ENCODE assay signal across 28 cellular contexts in genomic region chr15:101139986-101140696, GRCh38.
DNase-seq lines count a peak whose midpoint lies in the region; ATAC-seq and TF ChIP-seq lines count a peak whose summit lies in the region.
"Had no signal": no experiment of that assay in that cellular context is flagged by ENCODE, and none has a peak within 500 bp of the region (broad histone marks: within the 10 kb centered on the region; RNA-seq: fewer than 3 reads in every experiment).

No MANE protein-coding gene starts in this region.

- H3K36me3 Mint-ChIP-seq in natural killer cell treated with Interleukin-12 subunit alpha and Interleukin-12 subunit beta and Interleukin-15 and Interleukin-18, amount 100 ng/mL, for 72 hours, result no peaks in the 10 kb centered on the region
- H3K36me3 Mint-ChIP-seq in natural killer cell (no peaks in the 10 kb centered on the region), memory B cell (no peaks in the 10 kb centered on the region)
- H3K36me3 Mint-ChIP-seq: activated naive CD4-positive, alpha-beta T cell treated with anti-CD3 and anti-CD28 coated beads, Interleukin-2, amount 50 U/mL, for 24 hours had no signal

- peaks cover 34 to 40% of the 10 kb centered on the region in 2 donors for H3K4me1 Mint-ChIP-seq in natural killer cell treated with Interleukin-12 subunit alpha and Interleukin-12 subunit beta and Interleukin-15 and Interleukin-18, amount 100 ng/mL, for 72 hours (ENCODE audit: low read depth in 2 of 2)
- peaks cover 35 to 36% of the 10 kb centered on the region in 2 donors for H3K4me1 Mint-ChIP-seq in natural killer cell
- peaks cover 46% of the 10 kb centered on the region for H3K4me1 Mint-ChIP-seq in memory B cell

- H3K27me3 Mint-ChIP-seq in natural killer cell treated with Interleukin-12 subunit alpha and Interleukin-12 subunit beta and Interleukin-15 and Interleukin-18, amount 100 ng/mL, for 72 hours, result no peaks in the 10 kb centered on the region
- H3K27me3 Mint-ChIP-seq in natural killer cell (ENCODE audit: low read depth in 2 of 2), result no peaks in the 10 kb centered on the region
- peaks cover 6% of the 10 kb centered on the region for H3K27me3 Mint-ChIP-seq in memory B cell
- H3K27me3 Mint-ChIP-seq: activated naive CD4-positive, alpha-beta T cell treated with anti-CD3 and anti-CD28 coated beads, Interleukin-2, amount 50 U/mL, for 24 hours; activated T-cell treated with anti-CD3 and anti-CD28 coated beads, Interleukin-2, amount 50 U/mL, for 24 hours; naive thymus-derived CD4-positive, alpha-beta T cell had no signal

- H3K4me3 ChIP-seq in RWPE2 (ENCODE audit: severe bottlenecking) (no peak overlapping the region), breast epithelium (no peak overlapping the region)
- H3K4me3 ChIP-seq: A549, body of pancreas, hepatocyte, MG63, psoas muscle had no signal

- no peaks in the 10 kb centered on the region for H3K36me3 ChIP-seq in RWPE2 (ENCODE audit: low read depth)
- H3K36me3 ChIP-seq in breast epithelium, result no peaks in the 10 kb centered on the region
- H3K36me3 ChIP-seq: MG63 had no signal

- DNase-seq in natural killer cell treated with Interleukin-12 subunit alpha and Interleukin-12 subunit beta and Interleukin-15 and Interleukin-18, amount 100 ng/mL, for 72 hours (ENCODE audit: low spot score), result peak; percentile 54
- no peak for DNase-seq in natural killer cell
- DNase-seq in RWPE2 (ENCODE audit: low spot score), result peak; percentile 74
- DNase-seq in memory B cell (ENCODE audit: low spot score in 2 of 2), result no peak
- no peak for DNase-seq in iPS-NIHi7 (ENCODE audit: extremely low spot score)
- DNase-seq in breast epithelium (ENCODE audit: low spot score in 2 of 2), result no peak
- DNase-seq in GM20000 (ENCODE audit: low spot score), result no peak
- DNase-seq: activated CD4-positive, CD25-positive, alpha-beta regulatory T cell; activated CD8-positive, alpha-beta T cell treated with anti-CD3 and anti-CD28 coated beads, Interleukin-2, amount 10 ng/mL, durations not matched to agents 7 days and 5 days; activated T-cell treated with anti-CD3 and anti-CD28 coated beads, Interleukin-2, amount 50 U/mL, for 24 hours; body of pancreas; cortex of kidney; DMS153; H7; mammary epithelial cell; MG63; naive thymus-derived CD4-positive, alpha-beta T cell; NCI-H187 treated with DMSO at 0.1 percent for 48 hours; NK-92 treated with Interleukin-12 subunit alpha and Interleukin-12 subunit beta, amount 100 ng/mL, for 24 hours; psoas muscle; SHP77 treated with DMSO at 0.1 percent for 48 hours; stimulated activated CD8-positive, alpha-beta memory T cell treated with anti-CD3 and anti-CD28 coated beads, Interleukin-4, amount 100 ng/mL, for 48 hours had no signal

- no peaks in the 10 kb centered on the region for H3K4me1 ChIP-seq in RWPE2 (ENCODE audit: insufficient read depth, poor library complexity, severe bottlenecking)
- no peaks in the 10 kb centered on the region for H3K4me1 ChIP-seq in breast epithelium
- H3K4me1 ChIP-seq: A549, body of pancreas, psoas muscle had no signal

- intact Hi-C loops in natural killer cell (cut with micrococcal nuclease) (loop anchor here (5.0 kb wide), 2 partner anchors 53 to 102 kb away; no protein-coding TSS in a partner anchor), breast epithelium (cut with DNase I; ENCODE audit: low total_unique reads) (no loop called here)

- no peaks in the 10 kb centered on the region for H3K9me3 Mint-ChIP-seq in natural killer cell treated with Interleukin-12 subunit alpha and Interleukin-12 subunit beta and Interleukin-15 and Interleukin-18, amount 100 ng/mL, for 72 hours
- H3K9me3 Mint-ChIP-seq in natural killer cell, result peaks cover 0 to 3% of the 10 kb centered on the region in 2 donors
- H3K9me3 Mint-ChIP-seq in memory B cell, result peaks cover 5% of the 10 kb centered on the region
- H3K9me3 Mint-ChIP-seq: activated naive CD4-positive, alpha-beta T cell treated with anti-CD3 and anti-CD28 coated beads, Interleukin-2, amount 50 U/mL, for 24 hours; activated T-cell treated with anti-CD3 and anti-CD28 coated beads, Interleukin-2, amount 50 U/mL, for 24 hours; T-helper 2 cell treated with Interferon-gamma antibody and Interleukin-4, amounts not matched to agents 5 μg/mL and 100 μg/mL, for 36 hours had no signal

- H3K9me3 ChIP-seq in RWPE2 (ENCODE audit: severe bottlenecking) (no peaks in the 10 kb centered on the region), breast epithelium (no peaks in the 10 kb centered on the region)
- H3K9me3 ChIP-seq: A549, body of pancreas, psoas muscle had no signal

- H3K27me3 ChIP-seq in RWPE2 (ENCODE audit: insufficient read depth, poor library complexity, severe bottlenecking) (no peaks in the 10 kb centered on the region), breast epithelium (no peaks in the 10 kb centered on the region)
- H3K27me3 ChIP-seq: body of pancreas, hepatocyte, MG63 had no signal

- H3K27ac ChIP-seq in RWPE2 (ENCODE audit: poor library complexity, severe bottlenecking), result no peak overlapping the region
- H3K27ac ChIP-seq in breast epithelium, result no peak overlapping the region
- H3K27ac ChIP-seq: A549, body of pancreas, C4-2B, psoas muscle had no signal

- peak overlapping the region in 1 of 2 donors; percentile 53 for H3K27ac Mint-ChIP-seq in natural killer cell treated with Interleukin-12 subunit alpha and Interleukin-12 subunit beta and Interleukin-15 and Interleukin-18, amount 100 ng/mL, for 72 hours
- H3K27ac Mint-ChIP-seq in natural killer cell (no peak overlapping the region), memory B cell (peak overlapping the region; percentile 74)
- H3K27ac Mint-ChIP-seq: activated CD8-positive, alpha-beta T cell treated with anti-CD3 and anti-CD28 coated beads, Interleukin-2, amount 10 ng/mL, durations not matched to agents 7 days and 5 days; activated naive CD4-positive, alpha-beta T cell treated with anti-CD3 and anti-CD28 coated beads, Interleukin-2, amount 50 U/mL, for 24 hours; activated T-cell treated with anti-CD3 and anti-CD28 coated beads, Interleukin-2, amount 50 U/mL, for 24 hours; T-helper 2 cell treated with Interferon-gamma antibody and Interleukin-4, amounts not matched to agents 5 μg/mL and 100 μg/mL, for 36 hours had no signal

- H3K4me3 Mint-ChIP-seq in natural killer cell treated with Interleukin-12 subunit alpha and Interleukin-12 subunit beta and Interleukin-15 and Interleukin-18, amount 100 ng/mL, for 72 hours, result no peak overlapping the region
- H3K4me3 Mint-ChIP-seq in natural killer cell (no peak overlapping the region), memory B cell (peak overlapping the region; percentile 61)
- H3K4me3 Mint-ChIP-seq: activated CD8-positive, alpha-beta T cell treated with anti-CD3 and anti-CD28 coated beads, Interleukin-2, amount 10 ng/mL, durations not matched to agents 7 days and 5 days; activated naive CD4-positive, alpha-beta T cell treated with anti-CD3 and anti-CD28 coated beads, Interleukin-2, amount 50 U/mL, for 24 hours; activated T-cell treated with anti-CD3 and anti-CD28 coated beads, Interleukin-2, amount 50 U/mL, for 24 hours; naive thymus-derived CD4-positive, alpha-beta T cell; T-helper 2 cell treated with Interferon-gamma antibody and Interleukin-4, amounts not matched to agents 5 μg/mL and 100 μg/mL, for 36 hours had no signal

- ATAC-seq in natural killer cell treated with Interleukin-12 subunit alpha and Interleukin-12 subunit beta and Interleukin-15 and Interleukin-18, amount 100 ng/mL, for 72 hours, result no peak
- ATAC-seq in natural killer cell, result no peak
- ATAC-seq in RWPE2 (ENCODE audit: low read depth), result no peak
- peak; percentile 65 for ATAC-seq in memory B cell (ENCODE audit: low read depth)
- ATAC-seq in GM19324 (IDR thresholded peaks at IDR 0.05; ENCODE audit: low FRiP score, unreplicated experiment), result no peak
- ATAC-seq: A549; activated CD8-positive, alpha-beta T cell treated with anti-CD3 and anti-CD28 coated beads, Interleukin-2, amount 10 ng/mL, durations not matched to agents 7 days and 5 days; body of pancreas; naive thymus-derived CD4-positive, alpha-beta T cell; psoas muscle had no signal

- TF ChIP-seq CTCF in natural killer cell (IDR thresholded peaks at IDR 0.05) (no peak), RWPE2 (IDR thresholded peaks at IDR 0.05; ENCODE audit: poor library complexity, severe bottlenecking) (no peak), breast epithelium (IDR thresholded peaks at IDR 0.05) (no peak), GM20000 (IDR thresholded peaks at IDR 0.05; ENCODE audit: extremely low read depth, missing control alignments) (no peak)

- no peak for TF ChIP-seq POLR2A in breast epithelium (IDR thresholded peaks at IDR 0.05)

Comparison
In these comparisons a context has a peak if more than half of its experiments do, and no peak if none do; other contexts are left out.
1. DNase-seq: peak in natural killer cell treated with Interleukin-12 subunit alpha and Interleukin-12 subunit beta and Interleukin-15 and Interleukin-18, amount 100 ng/mL, for 72 hours (single experiment) and RWPE2 (single experiment); none in natural killer cell (single experiment), memory B cell (0 of 2), iPS-NIHi7 (single experiment), breast epithelium (0 of 2) and GM20000 (single experiment).